8 cellular contexts compared by ENCODE assay signal in genomic region chr11:10752061-10752460, GRCh38. TPM values are rescaled to one million over a fixed set of nuclear protein-coding genes. Genes with fewer than 3 reads are reported as not detected.
DNase-seq lines count a peak whose midpoint lies in the region; ATAC-seq, FAIRE-seq and TF ChIP-seq lines count a peak whose summit lies in the region.

No MANE protein-coding gene starts in this region.

- ATAC-seq in A549 (no peak), GM21515 (IDR thresholded peaks at IDR 0.05; ENCODE audit: unreplicated experiment) (no peak), HG02798 (IDR thresholded peaks at IDR 0.05; ENCODE audit: poor library complexity, unreplicated experiment) (no peak)

- BruUV-seq in mammary epithelial cell (replicated peaks; lab: Mats Ljungman, UMichigan): TSS peak; percentile 25

- H3K79me2 ChIP-seq in mammary epithelial cell (ENCODE audit: insufficient read depth, low read length): peaks cover 28% of the 10 kb centered on the region

- TF ChIP-seq CTCF in A549 (IDR thresholded peaks at IDR 0.05) (no peak), mammary epithelial cell (conservative IDR thresholded peaks at IDR 0.05 in 1 of 2, IDR thresholded peaks at IDR 0.05 in 1 of 2; ENCODE audit: extremely low read depth in 1 of 2, insufficient read depth in 1 of 2, low read depth in 1 of 2, low read length in 2 of 2) (no peak)

- POLR2A ChIA-PET in A549 (lab: Yijun Ruan, JAX): interaction anchor here (1.2 kb wide), 1 partner anchor 346 kb away, joined by 3 read pairs; no protein-coding TSS in a partner anchor

- H3K4me1 ChIP-seq in A549 (peaks cover 9% of the 10 kb centered on the region; the same call in 1 of the 3 replicates), mammary epithelial cell (ENCODE audit: insufficient read depth, low read length) (no peaks in the 10 kb centered on the region), mononuclear cell (ENCODE audit: insufficient read depth, low read length) (peaks cover 17% of the 10 kb centered on the region)

- no peak overlapping the region for H2AFZ ChIP-seq in mammary epithelial cell (ENCODE audit: low read depth, low read length)

- peak overlapping the region in 1 of 2 experiments; percentile 92; a peak in 4 of 6 replicates for H3K27ac ChIP-seq in A549
- H3K27ac ChIP-seq in mammary epithelial cell (ENCODE audit: insufficient read depth, low read depth, low read length): peak overlapping the region; percentile 79

- no peaks in the 10 kb centered on the region for H3K9me3 ChIP-seq in A549
- H3K9me3 ChIP-seq in mammary epithelial cell (replicated peaks; ENCODE audit: insufficient read depth, low read length): no peaks in the 10 kb centered on the region
- no peaks in the 10 kb centered on the region for H3K9me3 ChIP-seq in mononuclear cell (ENCODE audit: low read depth, low read length)

- H3K36me3 ChIP-seq in mammary epithelial cell (ENCODE audit: insufficient read depth, low read length): peaks cover 17% of the 10 kb centered on the region

- H3K4me3 ChIP-seq in A549: peak overlapping the region; percentile 78
- peak overlapping the region; percentile 70 to 93 (median 90) for H3K4me3 ChIP-seq in mammary epithelial cell (replicated peaks in 1 of 3; ENCODE audit: insufficient read depth in 1 of 3, low read depth in 2 of 3, low read length in 3 of 3)
- H3K4me3 ChIP-seq in mononuclear cell (ENCODE audit: low read length): peak overlapping the region; percentile 91

- intact Hi-C loops in mammary epithelial cell (cut with micrococcal nuclease): no loop called here

- no peak for TF ChIP-seq EP300 in A549 (IDR thresholded peaks at IDR 0.05)

- dilution Hi-C loops in mammary epithelial cell (cut with HindIII; ENCODE audit: low sequenced_read_pairs): no loop called here

- H3K4me2 ChIP-seq in A549 (peak overlapping the region; percentile 83), mammary epithelial cell (ENCODE audit: insufficient read depth, low read depth, low read length) (peak overlapping the region; percentile 76)

- no peak for TF ChIP-seq POLR2A in A549 (IDR thresholded peaks at IDR 0.05; ENCODE audit: low read length)

- no peak for FAIRE-seq in A549 (lab: Jason Lieb, UNC)

- peak overlapping the region; percentile 91 for H3K9ac ChIP-seq in mammary epithelial cell (ENCODE audit: insufficient read depth, low read length)

- DNase-seq in A549 (ENCODE audit: low read depth in 1 of 2, low spot score in 1 of 2): no peak
- peak; percentile 27 for DNase-seq in HT-29 (ENCODE audit: low spot score)
- DNase-seq in mammary epithelial cell: peak; percentile 23
- no peak for DNase-seq in DMS79 (lab: John Stamatoyannopoulos, UW)
- DNase-seq in stimulated activated CD4-positive, alpha-beta T cell treated with anti-CD3 and anti-CD28 coated beads, Interleukin-4, amount 100 ng/mL, for 4 hours: no peak

- WGBS in A549 (ENCODE audit: missing lambda C conversion rate): 19% methylated on average over 2 of the region's 2 CpGs
- 46% methylated on average over 2 of the region's 2 CpGs for WGBS in mammary epithelial cell (ENCODE audit: low coverage, missing lambda C conversion rate)

- no peak for TF ChIP-seq RAD21 in A549 (conservative IDR thresholded peaks at IDR 0.05 in 1 of 2, IDR thresholded peaks at IDR 0.05 in 1 of 2)

- CTCF ChIA-PET in A549 (lab: Yijun Ruan, JAX) (interaction anchor here (1.0 to 1.1 kb wide), 2 partner anchors 128 to 346 kb away, joined by 3 read pairs; no protein-coding TSS in a partner anchor), mammary epithelial cell (lab: Charles Lee; ENCODE audit: low non-redundant PET) (no interaction called here)

- in situ Hi-C loops in mammary epithelial cell (cut with MboI; ENCODE audit: low sequenced_read_pairs in 2 of 2): no loop called here

- no peaks in the 10 kb centered on the region for H4K20me1 ChIP-seq in mammary epithelial cell (ENCODE audit: insufficient read depth, low read length)

- H3K27me3 ChIP-seq in mammary epithelial cell (ENCODE audit: insufficient read depth, low read length) (no peaks in the 10 kb centered on the region), mononuclear cell (ENCODE audit: insufficient read depth, low read length) (no peaks in the 10 kb centered on the region)

TF ChIP-seq in A549, 52 proteins besides CTCF, POLR2A, EP300 and RAD21:
- no peak for TF ChIP-seq MAFK (IDR thresholded peaks at IDR 0.05; ENCODE audit: partially characterized antibody)
- TF ChIP-seq BCL3 (IDR thresholded peaks at IDR 0.05): no peak
- no peak for TF ChIP-seq FOSL2 (IDR thresholded peaks at IDR 0.05)
- TF ChIP-seq FOSL2 (CRISPR knock-in tag; IDR thresholded peaks at IDR 0.05): no peak
- TF ChIP-seq ZNF302 (CRISPR knock-in tag; IDR thresholded peaks at IDR 0.05): no peak
- TF ChIP-seq HOXB5 (CRISPR knock-in tag; IDR thresholded peaks at IDR 0.05): no peak
- TF ChIP-seq CHD2 (IDR thresholded peaks at IDR 0.05; ENCODE audit: low read length, partially characterized antibody): no peak
- TF ChIP-seq RNF2 (IDR thresholded peaks at IDR 0.05; ENCODE audit: borderline replicate concordance, low read depth): no peak
TF ChIP-seq in A549: peak in this region for 0.

RNA-seq across cellular contexts. Expression of gene CTR9, which starts 1.0 kb away (rescaled TPM):
- 24.8 and 31.2 TPM in 2 replicates for polyA plus RNA-seq in A549 (2011; rRNA removed)
- 6.4 and 7.1 TPM in 2 replicates for polyA plus RNA-seq in A549 (2012; cell fraction: cytosol; rRNA removed)
- polyA plus RNA-seq in A549 (2012; cell fraction: nucleus; rRNA removed): 6.0 and 8.2 TPM in 2 replicates
- 30.6 to 35.3 TPM (median 35.0 TPM) in 3 replicates for polyA plus RNA-seq in A549 (2017; fragmentation: RNase III; extraction: RNeasy Plus Mini Kit Qiagen cat#74134 plus additional on column Dnase treatment)
- 9.1 and 14.9 TPM in 2 replicates for polyA minus RNA-seq in A549 (2011; rRNA and poly(A)+ RNA removed)
- total RNA-seq in HT-29 (2014; rRNA removed; shearing (Covaris generic)): 15.9 and 18.5 TPM in 2 replicates
- total RNA-seq in mammary epithelial cell: 10 to 100 TPM; 29.5 to 29.9 TPM
- 9.2 TPM for polyA plus RNA-seq in mammary epithelial cell
- polyA minus RNA-seq in mammary epithelial cell: 39.6 TPM
- 33.2 TPM for total RNA-seq in mononuclear cell

RNA-seq across cellular contexts. Expression of gene EIF4G2, which starts 56.7 kb away (rescaled TPM):
- polyA plus RNA-seq in A549 (2011; rRNA removed) (1,171 and 1,351 TPM in 2 replicates), A549 (2017; fragmentation: RNase III; extraction: RNeasy Plus Mini Kit Qiagen cat#74134 plus additional on column Dnase treatment) (901 to 1,145 TPM (median 938 TPM) in 3 replicates), mammary epithelial cell (444 TPM)
- polyA plus RNA-seq in A549 (2012; cell fraction: cytosol; rRNA removed): 353 and 395 TPM in 2 replicates
- polyA plus RNA-seq in A549 (2012; cell fraction: nucleus; rRNA removed): 183 and 281 TPM in 2 replicates
- polyA minus RNA-seq in A549 (2011; rRNA and poly(A)+ RNA removed): 722 and 728 TPM in 2 replicates
- total RNA-seq in HT-29 (2014; rRNA removed; shearing (Covaris generic)): 514 and 533 TPM in 2 replicates
- total RNA-seq in mammary epithelial cell (100 to 1,000 TPM; 737 to 956 TPM), mononuclear cell (824 TPM)
- 1,074 TPM for polyA minus RNA-seq in mammary epithelial cell

RNA-seq across cellular contexts. Expression of gene IRAG1, which starts 58.5 kb away (rescaled TPM):
- polyA plus RNA-seq in A549 (2011; rRNA removed) (0.05 TPM in 1 of 2 replicates, not detected in the other), A549 (2017; fragmentation: RNase III; extraction: RNeasy Plus Mini Kit Qiagen cat#74134 plus additional on column Dnase treatment) (0.03 to 0.12 TPM in 2 of 3 replicates, not detected in the other), mammary epithelial cell (0.14 TPM)
- polyA plus RNA-seq in A549 (2012; cell fraction: cytosol; rRNA removed): not detected in 2 replicates
- polyA plus RNA-seq in A549 (2012; cell fraction: nucleus; rRNA removed): 0.01 TPM in 1 of 2 replicates, not detected in the other
- polyA minus RNA-seq in A549 (2011; rRNA and poly(A)+ RNA removed): 0.15 TPM in 1 of 2 replicates, not detected in the other
- total RNA-seq in HT-29 (2014; rRNA removed; shearing (Covaris generic)): 0.21 and 1.3 TPM in 2 replicates
- total RNA-seq in mammary epithelial cell (1 to 10 TPM in 1 of 2 donors, under 1 TPM in 1; 0.31 to 2.0 TPM), mononuclear cell (0.52 TPM)
- not detected for polyA minus RNA-seq in mammary epithelial cell

Comparison
In these comparisons a context has a peak if more than half of its experiments do, and no peak if none do; other contexts are left out.
1. DNase-seq: peak in HT-29 (single experiment) and mammary epithelial cell (single experiment); none in A549 (0 of 2), DMS79 (single experiment) and stimulated activated CD4-positive, alpha-beta T cell treated with anti-CD3 and anti-CD28 coated beads, Interleukin-4, amount 100 ng/mL, for 4 hours (0 of 2).
2. Peak in every context shown above with its lines, with median percentiles within 50 percentile points of each other: H3K4me3 ChIP-seq.